In genomic region chr10:61869772-61870520, GRCh38 we compare ENCODE assay signal across 14 cellular contexts. TPM values are rescaled to one million over a fixed set of nuclear protein-coding genes. Genes with fewer than 3 reads are reported as not detected.
DNase-seq lines count a peak whose midpoint lies in the region; ATAC-seq, FAIRE-seq and TF ChIP-seq lines count a peak whose summit lies in the region.
"Had no signal": no experiment of that assay in that cellular context is flagged by ENCODE, and none has a peak within 500 bp of the region (broad histone marks: within the 10 kb centered on the region; RNA-seq: fewer than 3 reads in every experiment).

No MANE protein-coding gene starts in this region.

- peaks cover 9% of the 10 kb centered on the region for H3K4me1 Mint-ChIP-seq in astrocyte (ENCODE audit: low read depth, unreplicated experiment)

- peak; percentile 43 for FAIRE-seq in astrocyte (lab: Jason Lieb, UNC)

- no peak for TF ChIP-seq EP300 in gastroesophageal sphincter (IDR thresholded peaks at IDR 0.05)

- WGBS in gastroesophageal sphincter (ENCODE audit: low coverage in 1 of 2), 2 donors, result 2 to 12% methylated on average over 6 of the region's 6 CpGs

- no peaks in the 10 kb centered on the region for H3K9me3 Mint-ChIP-seq in astrocyte (ENCODE audit: unreplicated experiment)

- H3K27ac ChIP-seq in HEK293 (ENCODE audit: extremely low read depth, low read depth, low read length), result no peak overlapping the region
- no peak overlapping the region for H3K27ac ChIP-seq in astrocyte (ENCODE audit: low read depth, low read length)
- peak overlapping the region; percentile 39 to 45 for H3K27ac ChIP-seq in thoracic aorta
- peak overlapping the region in 2 of 4 donors; percentile 38 to 60 for H3K27ac ChIP-seq in gastroesophageal sphincter
- H3K27ac ChIP-seq: right atrium auricular region had no signal

- peaks cover 2% of the 10 kb centered on the region for H3K36me3 Mint-ChIP-seq in astrocyte (ENCODE audit: low read depth, unreplicated experiment)

- H3K27ac Mint-ChIP-seq in astrocyte (ENCODE audit: unreplicated experiment), result no peak overlapping the region

- CTCF ChIA-PET in HEK293 (lab: Yijun Ruan, JAX), result interaction anchor here (0.6 to 1.2 kb wide), 3 partner anchors 35 to 74 kb away, joined by 3 to 6 read pairs (median 5); no protein-coding TSS in a partner anchor

- H3K9ac ChIP-seq in astrocyte (ENCODE audit: low read length), result no peak overlapping the region

- H3K4me3 Mint-ChIP-seq in astrocyte (ENCODE audit: unreplicated experiment), result no peak overlapping the region

- no peaks in the 10 kb centered on the region for H4K20me1 ChIP-seq in astrocyte (ENCODE audit: insufficient read depth, low read length)

- DNase-seq in astrocyte (ENCODE audit: low read depth) (peak; percentile 86), iris pigment epithelial cell (ENCODE audit: low read depth) (peak; percentile 80), thoracic aorta (ENCODE audit: low spot score) (no peak), DMS79 treated with DMSO at 0.1 percent for 48 hours (lab: John Stamatoyannopoulos, UW) (no peak)
- no peak for DNase-seq in stimulated activated CD4-positive, alpha-beta T cell treated with anti-CD3 and anti-CD28 coated beads, Interleukin-15, amount 100 ng/mL, for 24 hours
- DNase-seq: activated CD4-positive, alpha-beta T cell treated with anti-CD3 and anti-CD28 coated beads for 4 hours; activated gamma-delta T cell treated with Interleukin-2 at 50 U/mL for 16 hours; DMS153; effector CD8-positive, alpha-beta T cell; left cardiac atrium; NCI-H2081 had no signal

- H3K4me1 ChIP-seq in HEK293 (ENCODE audit: control insufficient read depth, insufficient read depth, low read length) (peaks cover 3% of the 10 kb centered on the region; the same call in 1 of the 2 replicates), astrocyte (ENCODE audit: insufficient read depth, low read length) (peaks cover 11% of the 10 kb centered on the region), thoracic aorta (ENCODE audit: control insufficient read depth in 1 of 2, low read depth in 2 of 2) (peaks cover 4 to 19% of the 10 kb centered on the region in 2 donors), gastroesophageal sphincter (peaks cover 0 to 18% (median 0%) of the 10 kb centered on the region in 3 donors)

- peaks cover under 1% of the 10 kb centered on the region for H3K27me3 Mint-ChIP-seq in astrocyte (ENCODE audit: low read depth, unreplicated experiment)

- TF ChIP-seq POLR2A in gastroesophageal sphincter (IDR thresholded peaks at IDR 0.05), result no peak

- POLR2A ChIA-PET in HEK293 (lab: Yijun Ruan, JAX), result interaction anchor here (0.6 kb wide), 1 partner anchor 27 kb away, joined by 3 read pairs; no protein-coding TSS in a partner anchor

- peak overlapping the region; percentile 60 for H3K4me2 ChIP-seq in astrocyte (ENCODE audit: low read length)

- H3K36me3 ChIP-seq in HEK293 (ENCODE audit: control insufficient read depth in 2 of 2, insufficient read depth in 1 of 2, low read length in 2 of 2) (no peaks in the 10 kb centered on the region), astrocyte (ENCODE audit: insufficient read depth, low read length) (no peaks in the 10 kb centered on the region), thoracic aorta (no peaks in the 10 kb centered on the region), gastroesophageal sphincter (no peaks in the 10 kb centered on the region)
- H3K36me3 ChIP-seq: right atrium auricular region had no signal

- TF ChIP-seq CTCF in HEK293 (tag by site-specific recombination; IDR thresholded peaks at IDR 0.05), result no peak
- no peak for TF ChIP-seq CTCF in astrocyte (IDR thresholded peaks at IDR 0.05; ENCODE audit: insufficient read depth, low read depth, low read length)
- TF ChIP-seq CTCF in thoracic aorta (IDR thresholded peaks at IDR 0.05), result no peak
- TF ChIP-seq CTCF in gastroesophageal sphincter (IDR thresholded peaks at IDR 0.05), result no peak

- ATAC-seq in thoracic aorta (ENCODE audit: insufficient number of reproducible peaks, low FRiP score, low read depth), result no peak
- no peak for ATAC-seq in gastroesophageal sphincter
- ATAC-seq: left cardiac atrium had no signal

- H3K27me3 ChIP-seq in astrocyte (ENCODE audit: insufficient read depth, low read length) (no peaks in the 10 kb centered on the region), thoracic aorta (replicated peaks; ENCODE audit: insufficient read depth) (no peaks in the 10 kb centered on the region), gastroesophageal sphincter (no peaks in the 10 kb centered on the region)
- H3K27me3 ChIP-seq: right atrium auricular region had no signal

- peak overlapping the region; percentile 56 for H2AFZ ChIP-seq in astrocyte (ENCODE audit: low read depth, low read length)

- H3K79me2 ChIP-seq in astrocyte (ENCODE audit: insufficient read depth, low read length), result no peaks in the 10 kb centered on the region

- H3K4me3 ChIP-seq in HEK293 (ENCODE audit: low read depth, low read length) (no peak overlapping the region), astrocyte (ENCODE audit: insufficient read depth, low read depth, low read length) (no peak overlapping the region), thoracic aorta (peak overlapping the region; percentile 30), gastroesophageal sphincter (no peak overlapping the region)
- H3K4me3 ChIP-seq: right atrium auricular region had no signal

- H3K9me3 ChIP-seq in HEK293 (ENCODE audit: control insufficient read depth, insufficient read depth, low read depth, low read length) (no peaks in the 10 kb centered on the region), astrocyte (ENCODE audit: insufficient read depth, low read depth, low read length) (no peaks in the 10 kb centered on the region), thoracic aorta (no peaks in the 10 kb centered on the region), gastroesophageal sphincter (no peaks in the 10 kb centered on the region)
- H3K9me3 ChIP-seq: right atrium auricular region had no signal

TF ChIP-seq in HEK293, 187 proteins besides CTCF, POLR2A, EP300 and RAD21:
- TF ChIP-seq BCL11B (tag by site-specific recombination; IDR thresholded peaks at IDR 0.05; ENCODE audit: low read depth) (no peak), PRDM6 (tag by site-specific recombination; IDR thresholded peaks at IDR 0.05) (peak; percentile 48; the same call in 1 of the 2 replicates), ZNF391 (tag by site-specific recombination; IDR thresholded peaks at IDR 0.05; ENCODE audit: borderline replicate concordance, low read depth) (no peak), IKZF3 (tag by site-specific recombination; IDR thresholded peaks at IDR 0.05) (no peak), ZNF707 (tag by site-specific recombination; IDR thresholded peaks at IDR 0.05) (no peak)

RNA-seq across cellular contexts. Expression of gene ARID5B, which starts 31.6 kb away (rescaled TPM):
- total RNA-seq in astrocyte, result 64.6 and 66.0 TPM in 2 replicates
- total RNA-seq in thoracic aorta, result 10 to 100 TPM; 60.7 to 80.4 TPM
- 10 to 100 TPM; 34.7 to 81.4 (median 62.5) TPM for total RNA-seq in gastroesophageal sphincter

Comparison
In these comparisons a context has a peak if more than half of its experiments do, and no peak if none do; other contexts are left out.
1. H3K27ac ChIP-seq: peak in thoracic aorta (2 of 2); none in HEK293 (single experiment) and astrocyte (single experiment).
2. DNase-seq: peak in astrocyte (single experiment) and iris pigment epithelial cell (single experiment); none in thoracic aorta (single experiment), DMS79 treated with DMSO at 0.1 percent for 48 hours (single experiment) and stimulated activated CD4-positive, alpha-beta T cell treated with anti-CD3 and anti-CD28 coated beads, Interleukin-15, amount 100 ng/mL, for 24 hours (single experiment).